In the genomic region with DNA sequence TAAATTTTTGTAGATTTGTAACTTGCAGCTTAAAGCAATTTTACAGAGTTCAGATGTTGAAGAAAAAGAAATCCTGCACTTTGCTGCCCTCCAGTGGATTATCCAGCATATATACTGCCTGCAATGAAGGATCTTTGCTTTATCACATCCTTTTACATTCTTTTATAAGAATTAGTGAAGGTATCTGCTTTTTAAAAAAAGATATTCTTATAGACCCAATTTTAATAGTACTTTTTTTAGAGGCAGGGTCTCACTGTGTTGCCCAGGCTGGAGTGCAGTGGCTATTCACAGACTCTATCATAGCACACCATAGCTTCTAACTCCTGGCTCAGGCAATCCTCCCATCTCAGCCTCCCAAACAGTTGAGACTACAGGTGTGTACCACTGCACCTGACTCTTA, we compare ENCODE assay signal across 8 cellular contexts.
A peak's percentile ranks its signal among the peaks of the same experiment; 100 is the strongest.
DNase-seq lines count a peak whose midpoint lies in the region; ATAC-seq, FAIRE-seq and TF ChIP-seq lines count a peak whose summit lies in the region.

No MANE protein-coding gene starts in this region.

- TF ChIP-seq CTCF in AG09319 (IDR thresholded peaks at IDR 0.05; ENCODE audit: low read depth, low read length) = peak; percentile 66
- peak; percentile 80 for TF ChIP-seq CTCF in neural crest cell (conservative IDR thresholded peaks at IDR 0.05)

- peak; percentile 70 for ATAC-seq in HG03469 (IDR thresholded peaks at IDR 0.05; ENCODE audit: unreplicated experiment)
- no peak for ATAC-seq in GM21528 (IDR thresholded peaks at IDR 0.05; ENCODE audit: low FRiP score, unreplicated experiment)

- FAIRE-seq in G401.6 (lab: Jason Lieb, UNC) = peak; percentile 95
- FAIRE-seq in endometrium (lab: Jason Lieb, UNC) = peak; percentile 46

- H3K27me3 Mint-ChIP-seq in neural crest cell (ENCODE audit: low read depth) = no peaks in the 10 kb centered on the region

- DNase-seq in AG09319 (ENCODE audit: extremely low read depth, low read depth) (no peak), SK-MEL-5 (ENCODE audit: low read depth, low spot score) (peak; percentile 58), neural crest cell (ENCODE audit: low read depth, low spot score) (peak; percentile 23), occipital lobe (lab: John Stamatoyannopoulos, UW) (no peak)

- H3K36me3 Mint-ChIP-seq in neural crest cell (ENCODE audit: low read depth) = peaks cover 8% of the 10 kb centered on the region

- H3K4me3 Mint-ChIP-seq in neural crest cell = no peak overlapping the region

- H3K4me1 Mint-ChIP-seq in neural crest cell = no peaks in the 10 kb centered on the region

- H3K9me3 Mint-ChIP-seq in neural crest cell = no peaks in the 10 kb centered on the region

- in situ Hi-C loops in SK-MEL-5 (cut with HindIII; ENCODE audit: low pct_unique_long_range_greater_than_20kb, low sequenced_read_pairs) = no loop called here

- H3K27ac Mint-ChIP-seq in neural crest cell (ENCODE audit: unreplicated experiment) = no peak overlapping the region

Comparison
In these comparisons a context has a peak if more than half of its experiments do, and no peak if none do; other contexts are left out.
1. DNase-seq: peak in SK-MEL-5 (single experiment) and neural crest cell (single experiment); none in AG09319 (single experiment) and occipital lobe (single experiment).